In the genomic region with DNA sequence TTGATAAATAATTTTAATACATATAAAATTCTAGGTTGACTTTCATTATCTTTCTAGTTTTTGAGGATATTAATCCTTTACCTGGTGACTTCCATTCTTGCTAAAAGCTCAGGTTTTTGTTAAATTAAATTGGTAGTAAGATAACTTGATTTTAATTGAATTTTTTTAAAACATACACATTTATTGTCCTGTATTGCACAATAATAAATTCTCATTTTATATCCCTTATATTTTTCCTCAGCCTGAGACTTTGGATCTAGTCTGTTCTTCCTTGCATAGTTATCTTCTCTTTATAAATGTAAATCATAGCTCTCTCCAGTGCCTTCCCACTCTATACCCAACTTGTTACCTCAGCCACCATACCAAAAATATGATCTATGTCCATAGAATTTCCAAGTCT, we compare ENCODE assay signal across 21 cellular contexts.
DNase-seq lines count a peak whose midpoint lies in the region; ATAC-seq, FAIRE-seq and TF ChIP-seq lines count a peak whose summit lies in the region.
"Had no signal": no experiment of that assay in that cellular context is flagged by ENCODE, and none has a peak within 500 bp of the region (broad histone marks: within the 10 kb centered on the region; RNA-seq: fewer than 3 reads in every experiment).

No MANE protein-coding gene starts in this region.

- H3K4ac ChIP-seq in IMR-90 (ENCODE audit: low read depth, low read length) = no peak overlapping the region
- no peak overlapping the region for H3K4ac ChIP-seq in H1 (replicated peaks; ENCODE audit: insufficient read length, low read depth, low read length)

- H3K27me3 ChIP-seq in IMR-90 (ENCODE audit: control insufficient read depth, insufficient read depth, low read length) (no peaks in the 10 kb centered on the region), H1 (replicated peaks in 1 of 4; ENCODE audit: control insufficient read depth in 3 of 4, extremely low read depth in 1 of 4, insufficient read depth in 3 of 4, low read length in 3 of 4) (no peaks in the 10 kb centered on the region)
- H3K27me3 ChIP-seq: BLaER1 treated with 17β-estradiol and CSF1 and Interleukin-3, amounts not matched to agents 10 nM and 100 nM had no signal

- no peaks in the 10 kb centered on the region for H4K20me1 ChIP-seq in IMR-90 (ENCODE audit: insufficient read depth, low read length)
- H4K20me1 ChIP-seq in H1 (replicated peaks in 1 of 2; ENCODE audit: control insufficient read depth in 1 of 2, insufficient read depth in 2 of 2, low read length in 2 of 2) = no peaks in the 10 kb centered on the region
- H4K20me1 ChIP-seq: BLaER1 treated with 17β-estradiol and CSF1 and Interleukin-3, amounts not matched to agents 10 nM and 100 nM had no signal

- H3K4me2 ChIP-seq in IMR-90 (ENCODE audit: low read depth, low read length) (no peak overlapping the region), H1 (ENCODE audit: insufficient read depth in 1 of 2, low read depth in 2 of 2, low read length in 2 of 2) (no peak overlapping the region)
- H3K4me2 ChIP-seq: A549; BLaER1 treated with 17β-estradiol and CSF1 and Interleukin-3, amounts not matched to agents 10 nM and 100 nM had no signal

- H3K23ac ChIP-seq in IMR-90 (ENCODE audit: low read depth, low read length) (no peak overlapping the region), H1 (ENCODE audit: insufficient read length) (no peak overlapping the region)

- CTCF ChIA-PET in IMR-90 (lab: Yijun Ruan, JAX) = no interaction called here
- CTCF ChIA-PET in H1 (lab: Charles Lee; ENCODE audit: partially characterized antibody) = interaction anchor here (1.6 to 3.4 kb wide), 5 partner anchors 11 to 186 kb away, joined by 6 to 26 read pairs (median 10); no protein-coding TSS in a partner anchor

- H2BK120ac ChIP-seq in IMR-90 (ENCODE audit: low read depth, low read length) (no peak overlapping the region), H1 (replicated peaks; ENCODE audit: low read depth, low read length) (no peak overlapping the region)

- TF ChIP-seq CTCF in IMR-90 (conservative IDR thresholded peaks at IDR 0.05; ENCODE audit: low read depth, low read length) (no peak), H1 (IDR thresholded peaks at IDR 0.05; ENCODE audit: control extremely low read depth in 1 of 3, insufficient read depth in 1 of 3, low read depth in 1 of 3, low read length in 3 of 3) (no peak)

- POLR2A ChIA-PET in IMR-90 (lab: Charles Lee; ENCODE audit: unreplicated experiment) = no interaction called here
- POLR2A ChIA-PET in H1 (lab: Charles Lee; ENCODE audit: partially characterized antibody) = interaction anchor here (1.0 kb wide), 1 partner anchor 35 kb away, joined by 3 read pairs; no protein-coding TSS in a partner anchor

- H4K5ac ChIP-seq in IMR-90 (ENCODE audit: low read depth, low read length) = no peak overlapping the region
- H4K5ac ChIP-seq in H1 (ENCODE audit: insufficient read length, low read depth, low read length) = no peak overlapping the region

- H3K79me1 ChIP-seq in IMR-90 (ENCODE audit: low read depth in 1 of 2, low read length in 2 of 2) = no peaks in the 10 kb centered on the region
- no peaks in the 10 kb centered on the region for H3K79me1 ChIP-seq in H1 (ENCODE audit: low read depth, low read length)

- no peaks in the 10 kb centered on the region for H3K9me1 ChIP-seq in IMR-90 (ENCODE audit: insufficient read depth, low read length)

- intact Hi-C loops in IMR-90 (cut with micrococcal nuclease) = no loop called here

- no peak overlapping the region for H3K9ac ChIP-seq in IMR-90 (ENCODE audit: low read depth, low read length)
- no peak overlapping the region for H3K9ac ChIP-seq in H1 (replicated peaks in 1 of 4; ENCODE audit: extremely low read depth in 1 of 4, low read depth in 3 of 4, low read length in 3 of 4)
- H3K9ac ChIP-seq: BLaER1 treated with 17β-estradiol and CSF1 and Interleukin-3, amounts not matched to agents 10 nM and 100 nM had no signal

- BruUV-seq in IMR-90 (replicated peaks; lab: Mats Ljungman, UMichigan) = no TSS peak

- no peaks in the 10 kb centered on the region for H3K79me2 ChIP-seq in H1 (ENCODE audit: control insufficient read depth in 1 of 2, insufficient read depth in 2 of 2, low read length in 2 of 2)

- H2AK5ac ChIP-seq in IMR-90 (ENCODE audit: low read depth, low read length) = no peak overlapping the region
- no peak overlapping the region for H2AK5ac ChIP-seq in H1 (ENCODE audit: low read depth, low read length)

- H2BK15ac ChIP-seq in IMR-90 (ENCODE audit: low read depth, low read length) (no peak overlapping the region), H1 (ENCODE audit: low read length) (no peak overlapping the region)

- H3K9me3 ChIP-seq in IMR-90 (ENCODE audit: control insufficient read depth, insufficient read depth, low read length) (peaks cover 9% of the 10 kb centered on the region; the same call in 1 of the 2 replicates), H1 (ENCODE audit: insufficient read depth in 2 of 2, low read depth in 1 of 2, low read length in 1 of 2) (no peaks in the 10 kb centered on the region)

- H3K36me3 ChIP-seq in IMR-90 (ENCODE audit: control insufficient read depth, insufficient read depth, low read length) = no peaks in the 10 kb centered on the region
- no peaks in the 10 kb centered on the region for H3K36me3 ChIP-seq in H1 (ENCODE audit: control insufficient read depth in 2 of 4, insufficient read depth in 4 of 4, low read length in 3 of 4)
- H3K36me3 ChIP-seq: BLaER1 treated with 17β-estradiol and CSF1 and Interleukin-3, amounts not matched to agents 10 nM and 100 nM had no signal

- TF ChIP-seq EP300 in H1 (IDR thresholded peaks at IDR 0.05; ENCODE audit: borderline replicate concordance in 1 of 2, low read depth in 2 of 2, low read length in 2 of 2) = no peak

- dilution Hi-C loops in IMR-90 (cut with HindIII; ENCODE audit: low sequenced_read_pairs, unreplicated experiment) = no loop called here

- H3K4me1 ChIP-seq in IMR-90 (ENCODE audit: control insufficient read depth, insufficient read depth, low read length) = no peaks in the 10 kb centered on the region
- peaks cover 0 to 5% (median under 1%) of the 10 kb centered on the region in 4 experiments; a peak in 5 of 7 replicates for H3K4me1 ChIP-seq in H1 (replicated peaks in 1 of 4; ENCODE audit: control insufficient read depth in 3 of 4, insufficient read depth in 4 of 4, low read length in 3 of 4)
- H3K4me1 ChIP-seq: A549, Caco-2 had no signal

- H4K8ac ChIP-seq in IMR-90 (ENCODE audit: low read depth in 2 of 2, low read length in 2 of 2) (no peak overlapping the region), H1 (ENCODE audit: extremely low read depth, insufficient read depth, low read length) (no peak overlapping the region)

- H2AK9ac ChIP-seq in IMR-90 (replicated peaks; ENCODE audit: low read depth, low read length, poor library complexity) = no peak overlapping the region

- H3K14ac ChIP-seq in IMR-90 (replicated peaks; ENCODE audit: low read depth, low read length) = no peak overlapping the region
- H3K14ac ChIP-seq in H1 (ENCODE audit: insufficient read length) = no peak overlapping the region

- FAIRE-seq in A204.1 (lab: Jason Lieb, UNC) (peak; percentile 80), H1 (lab: Jason Lieb, UNC) (no peak)
- FAIRE-seq: A549, D721Med, G401.6, GM12891, GM19239 had no signal

- H3K56ac ChIP-seq in IMR-90 (ENCODE audit: extremely low read depth, insufficient read depth, low read length) = no peak overlapping the region
- H3K56ac ChIP-seq in H1 (replicated peaks; ENCODE audit: insufficient read length, low read depth, low read length) = no peak overlapping the region

- ATAC-seq in IMR-90 (ENCODE audit: low read depth) (no peak), HG03045 (IDR thresholded peaks at IDR 0.05; ENCODE audit: unreplicated experiment) (no peak), HG02678 (IDR thresholded peaks at IDR 0.05; ENCODE audit: unreplicated experiment) (no peak)
- ATAC-seq: A549; CD8-positive, alpha-beta T cell had no signal

- H4K91ac ChIP-seq in IMR-90 (ENCODE audit: insufficient read depth, low read depth, low read length) (no peak overlapping the region), H1 (replicated peaks; ENCODE audit: insufficient read length, low read length) (no peak overlapping the region)

- no peak for TF ChIP-seq POLR2A in IMR-90 (IDR thresholded peaks at IDR 0.05; ENCODE audit: low read depth, low read length)
- no peak for TF ChIP-seq POLR2A in H1 (IDR thresholded peaks at IDR 0.05; ENCODE audit: control extremely low read depth in 1 of 2, low read depth in 2 of 2, low read length in 2 of 2)

- TF ChIP-seq RAD21 in IMR-90 (IDR thresholded peaks at IDR 0.05; ENCODE audit: low read length) = no peak
- TF ChIP-seq RAD21 in H1 (IDR thresholded peaks at IDR 0.05 in 1 of 2, conservative IDR thresholded peaks at IDR 0.05 in 1 of 2; ENCODE audit: low read depth in 2 of 2, low read length in 2 of 2) = no peak

- H3K18ac ChIP-seq in IMR-90 (ENCODE audit: low read depth, low read length) (no peak overlapping the region), H1 (ENCODE audit: extremely low read depth, low read length) (no peak overlapping the region)

- no peaks in the 10 kb centered on the region for H3K23me2 ChIP-seq in H1 (ENCODE audit: low read depth, low read length)

- no peak overlapping the region for H3K4me3 ChIP-seq in IMR-90 (ENCODE audit: insufficient read depth, low read depth, low read length)
- H3K4me3 ChIP-seq in H1 (ENCODE audit: extremely low read depth in 1 of 4, insufficient read depth in 2 of 4, low read depth in 3 of 4, low read length in 4 of 4) = no peak overlapping the region
- H3K4me3 ChIP-seq: A549; BLaER1 treated with 17β-estradiol and CSF1 and Interleukin-3, amounts not matched to agents 10 nM and 100 nM had no signal

- no peak overlapping the region for H2BK5ac ChIP-seq in IMR-90 (ENCODE audit: low read depth, low read length, poor library complexity, severe bottlenecking)
- no peak overlapping the region for H2BK5ac ChIP-seq in H1 (ENCODE audit: low read depth, low read length)

- H3K27ac ChIP-seq in IMR-90 (ENCODE audit: insufficient read depth, low read length) (no peak overlapping the region), H1 (ENCODE audit: low read depth, low read length) (no peak overlapping the region)
- H3K27ac ChIP-seq: A549; BLaER1 treated with 17β-estradiol and CSF1 and Interleukin-3, amounts not matched to agents 10 nM and 100 nM; C4-2B had no signal

- H2AFZ ChIP-seq in IMR-90 (replicated peaks; ENCODE audit: low read length, poor library complexity) = no peak overlapping the region
- H2AFZ ChIP-seq in H1 (ENCODE audit: low read length) = no peak overlapping the region

- in situ Hi-C loops in IMR-90 (cut with MboI; ENCODE audit: low sequenced_read_pairs) = no loop called here

- no peak overlapping the region for H2BK12ac ChIP-seq in H1 (ENCODE audit: low read depth, low read length)

- H2BK20ac ChIP-seq in IMR-90 (ENCODE audit: low read depth, low read length) (no peak overlapping the region), H1 (ENCODE audit: low read length) (no peak overlapping the region)

- DNase-seq in IMR-90 (no peak), H1 (ENCODE audit: low read depth in 1 of 2, low spot score in 2 of 2) (no peak), NCI-H774 (lab: John Stamatoyannopoulos, UW) (no peak)
- DNase-seq: 8988T; AML-193; Caco-2; Calu3; CD4-positive, alpha-beta T cell; DMS79 treated with DMSO at 0.1 percent for 48 hours; GF-D8 had no signal

TF ChIP-seq in IMR-90, 13 proteins besides CTCF, POLR2A, EP300 and RAD21 (continues in another document):
- no peak for TF ChIP-seq RCOR1 (IDR thresholded peaks at IDR 0.05; ENCODE audit: insufficient replicate concordance, low read length)

TF ChIP-seq in H1, 55 proteins besides CTCF, POLR2A, EP300 and RAD21 (continues in another document):
- TF ChIP-seq TAF7 (optimal IDR thresholded peaks at IDR 0.05; ENCODE audit: borderline replicate concordance, low read depth, low read length) = no peak
